ENCODE assay signal across 1 cellular context in the genomic region with DNA sequence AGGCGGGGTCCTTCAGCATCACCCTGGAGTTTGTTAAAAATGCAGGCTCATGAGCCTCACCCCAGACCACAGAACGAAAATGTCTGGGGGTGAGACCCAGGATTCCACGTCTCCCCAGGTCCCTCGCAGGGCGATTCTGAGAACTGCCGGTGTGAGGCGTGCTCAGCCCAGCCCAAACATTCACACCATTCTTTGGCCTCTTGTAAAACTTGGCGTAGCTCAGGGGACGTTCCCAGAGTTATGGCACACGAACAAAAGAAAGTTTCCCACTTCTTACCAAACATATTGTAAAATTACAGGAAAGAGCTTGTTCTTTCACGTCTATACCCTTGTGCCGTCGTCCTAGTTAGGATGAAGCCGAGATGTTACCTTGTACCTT.
TF ChIP-seq lines count a peak whose summit lies in the region.

No MANE protein-coding gene starts in this region.

TF ChIP-seq in GM23338, 12 proteins besides CTCF, POLR2A, EP300 and RAD21 (continued from another document):
- TF ChIP-seq, protein P1, sequence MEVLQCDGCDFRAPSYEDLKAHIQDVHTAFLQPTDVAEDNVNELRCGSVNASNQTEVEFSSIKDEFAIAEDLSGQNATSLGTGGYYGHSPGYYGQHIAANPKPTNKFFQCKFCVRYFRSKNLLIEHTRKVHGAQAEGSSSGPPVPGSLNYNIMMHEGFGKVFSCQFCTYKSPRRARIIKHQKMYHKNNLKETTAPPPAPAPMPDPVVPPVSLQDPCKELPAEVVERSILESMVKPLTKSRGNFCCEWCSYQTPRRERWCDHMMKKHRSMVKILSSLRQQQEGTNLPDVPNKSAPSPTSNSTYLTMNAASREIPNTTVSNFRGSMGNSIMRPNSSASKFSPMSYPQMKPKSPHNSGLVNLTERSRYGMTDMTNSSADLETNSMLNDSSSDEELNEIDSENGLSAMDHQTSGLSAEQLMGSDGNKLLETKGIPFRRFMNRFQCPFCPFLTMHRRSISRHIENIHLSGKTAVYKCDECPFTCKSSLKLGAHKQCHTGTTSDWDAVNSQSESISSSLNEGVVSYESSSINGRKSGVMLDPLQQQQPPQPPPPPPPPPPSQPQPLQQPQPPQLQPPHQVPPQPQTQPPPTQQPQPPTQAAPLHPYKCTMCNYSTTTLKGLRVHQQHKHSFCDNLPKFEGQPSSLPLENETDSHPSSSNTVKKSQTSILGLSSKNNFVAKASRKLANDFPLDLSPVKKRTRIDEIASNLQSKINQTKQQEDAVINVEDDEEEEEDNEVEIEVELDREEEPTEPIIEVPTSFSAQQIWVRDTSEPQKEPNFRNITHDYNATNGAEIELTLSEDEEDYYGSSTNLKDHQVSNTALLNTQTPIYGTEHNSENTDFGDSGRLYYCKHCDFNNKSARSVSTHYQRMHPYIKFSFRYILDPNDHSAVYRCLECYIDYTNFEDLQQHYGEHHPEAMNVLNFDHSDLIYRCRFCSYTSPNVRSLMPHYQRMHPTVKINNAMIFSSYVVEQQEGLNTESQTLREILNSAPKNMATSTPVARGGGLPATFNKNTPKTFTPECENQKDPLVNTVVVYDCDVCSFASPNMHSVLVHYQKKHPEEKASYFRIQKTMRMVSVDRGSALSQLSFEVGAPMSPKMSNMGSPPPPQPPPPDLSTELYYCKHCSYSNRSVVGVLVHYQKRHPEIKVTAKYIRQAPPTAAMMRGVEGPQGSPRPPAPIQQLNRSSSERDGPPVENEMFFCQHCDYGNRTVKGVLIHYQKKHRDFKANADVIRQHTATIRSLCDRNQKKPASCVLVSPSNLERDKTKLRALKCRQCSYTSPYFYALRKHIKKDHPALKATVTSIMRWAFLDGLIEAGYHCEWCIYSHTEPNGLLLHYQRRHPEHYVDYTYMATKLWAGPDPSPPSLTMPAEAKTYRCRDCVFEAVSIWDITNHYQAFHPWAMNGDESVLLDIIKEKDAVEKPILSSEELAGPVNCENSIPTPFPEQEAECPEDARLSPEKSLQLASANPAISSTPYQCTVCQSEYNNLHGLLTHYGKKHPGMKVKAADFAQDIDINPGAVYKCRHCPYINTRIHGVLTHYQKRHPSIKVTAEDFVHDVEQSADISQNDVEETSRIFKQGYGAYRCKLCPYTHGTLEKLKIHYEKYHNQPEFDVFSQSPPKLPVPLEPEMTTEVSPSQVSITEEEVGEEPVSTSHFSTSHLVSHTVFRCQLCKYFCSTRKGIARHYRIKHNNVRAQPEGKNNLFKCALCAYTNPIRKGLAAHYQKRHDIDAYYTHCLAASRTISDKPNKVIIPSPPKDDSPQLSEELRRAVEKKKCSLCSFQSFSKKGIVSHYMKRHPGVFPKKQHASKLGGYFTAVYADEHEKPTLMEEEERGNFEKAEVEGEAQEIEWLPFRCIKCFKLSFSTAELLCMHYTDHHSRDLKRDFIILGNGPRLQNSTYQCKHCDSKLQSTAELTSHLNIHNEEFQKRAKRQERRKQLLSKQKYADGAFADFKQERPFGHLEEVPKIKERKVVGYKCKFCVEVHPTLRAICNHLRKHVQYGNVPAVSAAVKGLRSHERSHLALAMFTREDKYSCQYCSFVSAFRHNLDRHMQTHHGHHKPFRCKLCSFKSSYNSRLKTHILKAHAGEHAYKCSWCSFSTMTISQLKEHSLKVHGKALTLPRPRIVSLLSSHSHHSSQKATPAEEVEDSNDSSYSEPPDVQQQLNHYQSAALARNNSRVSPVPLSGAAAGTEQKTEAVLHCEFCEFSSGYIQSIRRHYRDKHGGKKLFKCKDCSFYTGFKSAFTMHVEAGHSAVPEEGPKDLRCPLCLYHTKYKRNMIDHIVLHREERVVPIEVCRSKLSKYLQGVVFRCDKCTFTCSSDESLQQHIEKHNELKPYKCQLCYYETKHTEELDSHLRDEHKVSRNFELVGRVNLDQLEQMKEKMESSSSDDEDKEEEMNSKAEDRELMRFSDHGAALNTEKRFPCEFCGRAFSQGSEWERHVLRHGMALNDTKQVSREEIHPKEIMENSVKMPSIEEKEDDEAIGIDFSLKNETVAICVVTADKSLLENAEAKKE (CRISPR knock-in tag; IDR thresholded peaks at IDR 0.05): no peak
- TF ChIP-seq CREB1 (CRISPR knock-in tag; IDR thresholded peaks at IDR 0.05; ENCODE audit: low read depth) (no peak), ZNF114 (CRISPR knock-in tag; IDR thresholded peaks at IDR 0.05) (no peak), STAT1 (IDR thresholded peaks at IDR 0.05; ENCODE audit: unreplicated experiment) (no peak)
- TF ChIP-seq, protein P2, sequence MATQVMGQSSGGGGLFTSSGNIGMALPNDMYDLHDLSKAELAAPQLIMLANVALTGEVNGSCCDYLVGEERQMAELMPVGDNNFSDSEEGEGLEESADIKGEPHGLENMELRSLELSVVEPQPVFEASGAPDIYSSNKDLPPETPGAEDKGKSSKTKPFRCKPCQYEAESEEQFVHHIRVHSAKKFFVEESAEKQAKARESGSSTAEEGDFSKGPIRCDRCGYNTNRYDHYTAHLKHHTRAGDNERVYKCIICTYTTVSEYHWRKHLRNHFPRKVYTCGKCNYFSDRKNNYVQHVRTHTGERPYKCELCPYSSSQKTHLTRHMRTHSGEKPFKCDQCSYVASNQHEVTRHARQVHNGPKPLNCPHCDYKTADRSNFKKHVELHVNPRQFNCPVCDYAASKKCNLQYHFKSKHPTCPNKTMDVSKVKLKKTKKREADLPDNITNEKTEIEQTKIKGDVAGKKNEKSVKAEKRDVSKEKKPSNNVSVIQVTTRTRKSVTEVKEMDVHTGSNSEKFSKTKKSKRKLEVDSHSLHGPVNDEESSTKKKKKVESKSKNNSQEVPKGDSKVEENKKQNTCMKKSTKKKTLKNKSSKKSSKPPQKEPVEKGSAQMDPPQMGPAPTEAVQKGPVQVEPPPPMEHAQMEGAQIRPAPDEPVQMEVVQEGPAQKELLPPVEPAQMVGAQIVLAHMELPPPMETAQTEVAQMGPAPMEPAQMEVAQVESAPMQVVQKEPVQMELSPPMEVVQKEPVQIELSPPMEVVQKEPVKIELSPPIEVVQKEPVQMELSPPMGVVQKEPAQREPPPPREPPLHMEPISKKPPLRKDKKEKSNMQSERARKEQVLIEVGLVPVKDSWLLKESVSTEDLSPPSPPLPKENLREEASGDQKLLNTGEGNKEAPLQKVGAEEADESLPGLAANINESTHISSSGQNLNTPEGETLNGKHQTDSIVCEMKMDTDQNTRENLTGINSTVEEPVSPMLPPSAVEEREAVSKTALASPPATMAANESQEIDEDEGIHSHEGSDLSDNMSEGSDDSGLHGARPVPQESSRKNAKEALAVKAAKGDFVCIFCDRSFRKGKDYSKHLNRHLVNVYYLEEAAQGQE (IDR thresholded peaks at IDR 0.05; ENCODE audit: unreplicated experiment): no peak
